Comparison of ENCODE assay signal across 8 cellular contexts in the genomic region with DNA sequence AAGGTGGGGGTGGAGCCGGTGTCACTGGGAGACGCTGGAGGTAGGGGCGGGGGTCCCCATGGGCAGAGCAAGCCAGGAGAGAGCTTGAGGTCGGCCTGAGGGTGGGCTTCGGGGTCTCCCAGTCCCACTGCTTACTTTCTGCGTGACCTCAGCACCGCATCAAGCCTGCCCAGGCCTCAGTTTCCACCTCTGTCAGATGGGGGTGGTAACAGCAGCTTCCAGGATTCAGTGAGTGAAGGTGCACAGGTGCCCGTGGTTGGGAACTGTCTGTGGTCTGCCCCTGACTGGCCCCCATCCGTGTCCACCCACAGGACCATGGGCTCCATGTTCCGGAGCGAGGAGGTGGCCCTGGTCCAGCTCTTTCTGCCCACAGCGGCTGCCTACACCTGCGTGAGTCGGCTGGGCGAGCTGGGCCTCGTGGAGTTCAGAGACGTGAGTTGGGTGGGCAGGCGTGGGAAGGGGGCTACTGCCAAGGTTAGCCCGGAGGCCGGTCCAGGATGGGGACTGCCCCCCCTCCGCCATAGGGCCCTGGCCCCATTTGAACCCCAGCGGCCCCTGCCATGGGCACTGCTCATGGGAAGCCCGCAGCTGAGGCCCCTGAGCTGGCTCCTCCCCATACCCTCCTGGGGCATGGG. TPM values are rescaled to one million over a fixed set of nuclear protein-coding genes. Genes with fewer than 3 reads are reported as not detected.
DNase-seq lines count a peak whose midpoint lies in the region; ATAC-seq, FAIRE-seq and TF ChIP-seq lines count a peak whose summit lies in the region.
"Had no signal": no experiment of that assay in that cellular context is flagged by ENCODE, and none has a peak within 500 bp of the region (broad histone marks: within the 10 kb centered on the region; RNA-seq: fewer than 3 reads in every experiment).

No MANE protein-coding gene starts in this region.

- no peaks in the 10 kb centered on the region for H3K27me3 Mint-ChIP-seq in activated CD8-positive, alpha-beta T cell treated with anti-CD3 and anti-CD28 coated beads, Interleukin-2, amount 10 ng/mL, durations not matched to agents 7 days and 5 days (ENCODE audit: low read depth)

- H3K27me3 ChIP-seq in HL-60 (ENCODE audit: insufficient read depth, poor library complexity, severe bottlenecking) (no peaks in the 10 kb centered on the region), iPS-15b (ENCODE audit: control insufficient read depth, insufficient read depth, low read length) (no peaks in the 10 kb centered on the region), subcutaneous abdominal adipose tissue (ENCODE audit: control insufficient read depth in 5 of 5, insufficient read depth in 4 of 5, low read length in 5 of 5) (no peaks in the 10 kb centered on the region)
- H3K27me3 ChIP-seq: neural progenitor cell had no signal

- H3K36me3 Mint-ChIP-seq in activated CD8-positive, alpha-beta T cell treated with anti-CD3 and anti-CD28 coated beads, Interleukin-2, amount 10 ng/mL, durations not matched to agents 7 days and 5 days (ENCODE audit: low read depth), result peaks cover 33% of the 10 kb centered on the region
- H3K36me3 Mint-ChIP-seq: neural progenitor cell had no signal

- TF ChIP-seq POLR2A in GM12892 (IDR thresholded peaks at IDR 0.05; ENCODE audit: low read depth, low read length), result no peak

- H3K27ac ChIP-seq in HL-60 (replicated peaks), result peak overlapping the region; percentile 81
- H3K27ac ChIP-seq in subcutaneous abdominal adipose tissue (ENCODE audit: low read depth, low read length), result peak overlapping the region; percentile 83
- H3K27ac ChIP-seq: neural progenitor cell had no signal

- POLR2A ChIA-PET in activated CD8-positive, alpha-beta T cell treated with anti-CD3 and anti-CD28 coated beads, Interleukin-2, amount 10 ng/mL, durations not matched to agents 7 days and 5 days (lab: Charles Lee), result interaction anchor here (0.6 to 3.6 kb wide), 5 partner anchors 10 to 171 kb away, joined by 3 to 17 read pairs (median 3); a partner anchor contains a TSS

- H3K9me3 ChIP-seq in iPS-15b (ENCODE audit: control insufficient read depth, insufficient read depth, low read length) (no peaks in the 10 kb centered on the region), subcutaneous abdominal adipose tissue (ENCODE audit: control insufficient read depth in 5 of 5, low read length in 5 of 5) (no peaks in the 10 kb centered on the region)

- CTCF ChIA-PET in activated CD8-positive, alpha-beta T cell treated with anti-CD3 and anti-CD28 coated beads, Interleukin-2, amount 10 ng/mL, durations not matched to agents 7 days and 5 days (lab: Charles Lee), result no interaction called here

- peaks cover 30% of the 10 kb centered on the region for H3K4me1 Mint-ChIP-seq in activated CD8-positive, alpha-beta T cell treated with anti-CD3 and anti-CD28 coated beads, Interleukin-2, amount 10 ng/mL, durations not matched to agents 7 days and 5 days (ENCODE audit: low read depth)

- peak overlapping the region; percentile 97 for H3K4me3 ChIP-seq in HL-60 (replicated peaks; ENCODE audit: insufficient read depth, low read length)
- H3K4me3 ChIP-seq in iPS-15b (ENCODE audit: low read depth, low read length), result no peak overlapping the region
- H3K4me3 ChIP-seq in subcutaneous abdominal adipose tissue (ENCODE audit: low read depth in 1 of 5, low read length in 5 of 5), result peak overlapping the region in 4 of 5 donors; percentile 26 to 85 (median 79)
- H3K4me3 ChIP-seq: neural progenitor cell had no signal

- no peak for ATAC-seq in activated CD8-positive, alpha-beta T cell treated with anti-CD3 and anti-CD28 coated beads, Interleukin-2, amount 10 ng/mL, durations not matched to agents 7 days and 5 days
- ATAC-seq in HG02759 (IDR thresholded peaks at IDR 0.05; ENCODE audit: unreplicated experiment), result no peak

- H3K9me3 Mint-ChIP-seq in activated CD8-positive, alpha-beta T cell treated with anti-CD3 and anti-CD28 coated beads, Interleukin-2, amount 10 ng/mL, durations not matched to agents 7 days and 5 days (ENCODE audit: insufficient read depth), result no peaks in the 10 kb centered on the region
- H3K9me3 Mint-ChIP-seq: neural progenitor cell had no signal

- H3K4me1 ChIP-seq in iPS-15b (ENCODE audit: control insufficient read depth, insufficient read depth, low read length), result peaks cover 7% of the 10 kb centered on the region
- H3K4me1 ChIP-seq in subcutaneous abdominal adipose tissue (ENCODE audit: control insufficient read depth in 5 of 5, insufficient read depth in 5 of 5, low read length in 5 of 5), result peaks cover 0 to 62% (median 56%) of the 10 kb centered on the region in 5 donors

- DNase-seq in HL-60 (ENCODE audit: low read depth in 1 of 2, low spot score in 1 of 2) (peak in 1 of 2 experiments; percentile 28), GM12892 (ENCODE audit: insufficient read length) (no peak), islet precursor cell (no peak)
- no peak for DNase-seq in activated CD8-positive, alpha-beta T cell treated with anti-CD3 and anti-CD28 coated beads, Interleukin-2, amount 10 ng/mL, durations not matched to agents 7 days and 5 days

- H3K27ac Mint-ChIP-seq in activated CD8-positive, alpha-beta T cell treated with anti-CD3 and anti-CD28 coated beads, Interleukin-2, amount 10 ng/mL, durations not matched to agents 7 days and 5 days, result peak overlapping the region; percentile 93

- H3K36me3 ChIP-seq in iPS-15b (ENCODE audit: control insufficient read depth, insufficient read depth, low read length) (peaks cover 14% of the 10 kb centered on the region), subcutaneous abdominal adipose tissue (ENCODE audit: control insufficient read depth in 5 of 5, insufficient read depth in 5 of 5, low read length in 5 of 5) (peaks cover 0 to 46% (median 32%) of the 10 kb centered on the region in 5 donors)
- H3K36me3 ChIP-seq: neural progenitor cell had no signal

- H3K9ac ChIP-seq in iPS-15b (ENCODE audit: low read depth, low read length) (peak overlapping the region; percentile 47), subcutaneous abdominal adipose tissue (ENCODE audit: low read length in 5 of 5) (peak overlapping the region in 4 of 5 donors; percentile 73 to 80 (median 76))
- H3K9ac ChIP-seq: neural progenitor cell had no signal

- no peak for FAIRE-seq in GM12892 (lab: Jason Lieb, UNC)

- H3K4me3 Mint-ChIP-seq in activated CD8-positive, alpha-beta T cell treated with anti-CD3 and anti-CD28 coated beads, Interleukin-2, amount 10 ng/mL, durations not matched to agents 7 days and 5 days, result peak overlapping the region; percentile 91
- H3K4me3 Mint-ChIP-seq: neural progenitor cell had no signal

- TF ChIP-seq CTCF in HL-60 (IDR thresholded peaks at IDR 0.05; ENCODE audit: insufficient read depth, low read length), result no peak

RNA-seq across cellular contexts. Expression of a gene that starts 2.2 kb away (rescaled TPM):
- 100 to 1,000 TPM; 238 to 263 TPM for total RNA-seq in activated CD8-positive, alpha-beta T cell treated with anti-CD3 and anti-CD28 coated beads, Interleukin-2, amount 10 ng/mL, durations not matched to agents 7 days and 5 days
- 32.9 TPM for polyA plus RNA-seq in GM12892 (2012; ENCODE audit: missing spikeins)

RNA-seq across cellular contexts. Expression of a gene that starts 10.6 kb away (rescaled TPM):
- total RNA-seq in activated CD8-positive, alpha-beta T cell treated with anti-CD3 and anti-CD28 coated beads, Interleukin-2, amount 10 ng/mL, durations not matched to agents 7 days and 5 days, result 100 to 1,000 TPM; 146 to 163 TPM
- 67.3 TPM for polyA plus RNA-seq in GM12892 (2012; ENCODE audit: missing spikeins)

RNA-seq across cellular contexts. Expression of a gene that starts 30.9 kb away (rescaled TPM):
- not detected for total RNA-seq in activated CD8-positive, alpha-beta T cell treated with anti-CD3 and anti-CD28 coated beads, Interleukin-2, amount 10 ng/mL, durations not matched to agents 7 days and 5 days
- polyA plus RNA-seq in GM12892 (2012; ENCODE audit: missing spikeins), result 0.13 TPM

RNA-seq across cellular contexts. Expression of a gene that starts 37.2 kb away (rescaled TPM):
- total RNA-seq in activated CD8-positive, alpha-beta T cell treated with anti-CD3 and anti-CD28 coated beads, Interleukin-2, amount 10 ng/mL, durations not matched to agents 7 days and 5 days, result 10 to 100 TPM; 27.8 to 29.8 TPM
- 19.5 TPM for polyA plus RNA-seq in GM12892 (2012; ENCODE audit: missing spikeins)
